Comparison of ENCODE assay signal across 20 cellular contexts in genomic region chr20:48385527-48385926, GRCh38.
DNase-seq lines count a peak whose midpoint lies in the region; ATAC-seq, FAIRE-seq and TF ChIP-seq lines count a peak whose summit lies in the region.
"Had no signal": no experiment of that assay in that cellular context is flagged by ENCODE, and none has a peak within 500 bp of the region (broad histone marks: within the 10 kb centered on the region; RNA-seq: fewer than 3 reads in every experiment).

No MANE protein-coding gene starts in this region.

- H4K20me1 ChIP-seq in IMR-90 (ENCODE audit: insufficient read depth, low read length) (no peaks in the 10 kb centered on the region), neural progenitor cell (ENCODE audit: low read depth) (no peaks in the 10 kb centered on the region)

- CTCF ChIA-PET in IMR-90 (lab: Yijun Ruan, JAX), result no interaction called here
- CTCF ChIA-PET in CD8-positive, alpha-beta T cell (lab: Charles Lee), result no interaction called here

- H3K9ac ChIP-seq in IMR-90 (ENCODE audit: low read depth, low read length) (no peak overlapping the region), neural progenitor cell (no peak overlapping the region)
- H3K9ac ChIP-seq: GM23248 had no signal

- H3K4me3 Mint-ChIP-seq in neural progenitor cell, result peak overlapping the region; percentile 12
- no peak overlapping the region for H3K4me3 Mint-ChIP-seq in CD8-positive, alpha-beta T cell
- H3K4me3 Mint-ChIP-seq: CD4-positive, alpha-beta T cell; HFFc6 had no signal

- H2AK9ac ChIP-seq in IMR-90 (replicated peaks; ENCODE audit: low read depth, low read length, poor library complexity), result peak overlapping the region; percentile 50

- no peak overlapping the region for H4K8ac ChIP-seq in IMR-90 (ENCODE audit: low read depth in 2 of 2, low read length in 2 of 2)

- H3K4me1 ChIP-seq in IMR-90 (ENCODE audit: control insufficient read depth, insufficient read depth, low read length), result no peaks in the 10 kb centered on the region
- H3K4me1 ChIP-seq in neural progenitor cell, result peaks cover 9% of the 10 kb centered on the region
- H3K4me1 ChIP-seq in CD8-positive, alpha-beta T cell (ENCODE audit: insufficient read depth, low read length), result no peaks in the 10 kb centered on the region
- no peaks in the 10 kb centered on the region for H3K4me1 ChIP-seq in left lung

- ATAC-seq in IMR-90 (ENCODE audit: low read depth), result no peak
- ATAC-seq in CD8-positive, alpha-beta T cell, result no peak
- ATAC-seq in left lung, result no peak
- ATAC-seq: GM12878 had no signal

- no peak overlapping the region for H3K27ac ChIP-seq in IMR-90 (ENCODE audit: insufficient read depth, low read length)
- no peak overlapping the region for H3K27ac ChIP-seq in neural progenitor cell
- no peak overlapping the region for H3K27ac ChIP-seq in CD8-positive, alpha-beta T cell (ENCODE audit: low read depth, low read length)
- H3K27ac ChIP-seq in left lung, result no peak overlapping the region
- H3K27ac ChIP-seq in dorsolateral prefrontal cortex, result no peak overlapping the region
- H3K27ac ChIP-seq: C4-2B, GM23248 had no signal

- dilution Hi-C loops in IMR-90 (cut with HindIII; ENCODE audit: low sequenced_read_pairs, unreplicated experiment), result no loop called here

- no peak overlapping the region for H3K18ac ChIP-seq in IMR-90 (ENCODE audit: low read depth, low read length)

- no peak overlapping the region for H2BK20ac ChIP-seq in IMR-90 (ENCODE audit: low read depth, low read length)

- no peak overlapping the region for H3K4ac ChIP-seq in IMR-90 (ENCODE audit: low read depth, low read length)

- no peak overlapping the region for H2BK120ac ChIP-seq in IMR-90 (ENCODE audit: low read depth, low read length)

- H3K14ac ChIP-seq in IMR-90 (replicated peaks; ENCODE audit: low read depth, low read length), result no peak overlapping the region

- no peak overlapping the region for H4K5ac ChIP-seq in IMR-90 (ENCODE audit: low read depth, low read length)

- no peak for TF ChIP-seq RAD21 in IMR-90 (IDR thresholded peaks at IDR 0.05; ENCODE audit: low read length)

- 68% methylated on average over 2 of the region's 4 CpGs; no CpG with 5 or more reads in 1 of the 2 experiments for WGBS in IMR-90 (ENCODE audit: extremely low coverage in 2 of 2, insufficient read length in 1 of 2), 2 experiments

- no peak overlapping the region for H3K27ac Mint-ChIP-seq in neural progenitor cell
- no peak overlapping the region for H3K27ac Mint-ChIP-seq in CD8-positive, alpha-beta T cell
- H3K27ac Mint-ChIP-seq: CD4-positive, alpha-beta T cell; HFFc6 had no signal

- intact Hi-C loops in IMR-90 (cut with micrococcal nuclease) (no loop called here), left lung (cut with DNase I) (no loop called here), dorsolateral prefrontal cortex (cut with DNase I) (no loop called here)
- intact Hi-C loops in CD8-positive, alpha-beta T cell (cut with DNase I, micrococcal nuclease), result no loop called here

- no peak overlapping the region for H4K91ac ChIP-seq in IMR-90 (ENCODE audit: insufficient read depth, low read depth, low read length)

- H3K4me2 ChIP-seq in IMR-90 (ENCODE audit: low read depth, low read length), result no peak overlapping the region
- H3K4me2 ChIP-seq in neural progenitor cell, result no peak overlapping the region

- H3K36me3 ChIP-seq in IMR-90 (ENCODE audit: control insufficient read depth, insufficient read depth, low read length), result no peaks in the 10 kb centered on the region
- no peaks in the 10 kb centered on the region for H3K36me3 ChIP-seq in neural progenitor cell
- no peaks in the 10 kb centered on the region for H3K36me3 ChIP-seq in CD8-positive, alpha-beta T cell (ENCODE audit: insufficient read depth, low read length)
- H3K36me3 ChIP-seq in left lung, result no peaks in the 10 kb centered on the region

- no peak overlapping the region for H2AK5ac ChIP-seq in IMR-90 (ENCODE audit: low read depth, low read length)

- H3K23ac ChIP-seq in IMR-90 (ENCODE audit: low read depth, low read length), result no peak overlapping the region

- H3F3A ChIP-seq in neural progenitor cell (ENCODE audit: low read depth), result peaks cover 3% of the 10 kb centered on the region

- no peaks in the 10 kb centered on the region for H3K36me3 Mint-ChIP-seq in neural progenitor cell
- H3K36me3 Mint-ChIP-seq in CD8-positive, alpha-beta T cell, result no peaks in the 10 kb centered on the region

- H3K4me3 ChIP-seq in IMR-90 (ENCODE audit: insufficient read depth, low read depth, low read length), result no peak overlapping the region
- no peak overlapping the region for H3K4me3 ChIP-seq in neural progenitor cell
- H3K4me3 ChIP-seq in CD8-positive, alpha-beta T cell (ENCODE audit: low read depth, low read length), result no peak overlapping the region
- no peak overlapping the region for H3K4me3 ChIP-seq in left lung
- H3K4me3 ChIP-seq in dorsolateral prefrontal cortex, result no peak overlapping the region
- H3K4me3 ChIP-seq: GM12878, GM23248 had no signal

- H3K79me1 ChIP-seq in IMR-90 (ENCODE audit: low read depth in 1 of 2, low read length in 2 of 2), result no peaks in the 10 kb centered on the region

- no TSS peak for BruUV-seq in IMR-90 (replicated peaks; lab: Mats Ljungman, UMichigan)

- no peak overlapping the region for H2BK15ac ChIP-seq in IMR-90 (ENCODE audit: low read depth, low read length)

- in situ Hi-C loops in IMR-90 (cut with MboI; ENCODE audit: low sequenced_read_pairs), result no loop called here

- H3K27me3 ChIP-seq in IMR-90 (ENCODE audit: control insufficient read depth, insufficient read depth, low read length), result no peaks in the 10 kb centered on the region; the same call in 1 of the 2 replicates
- H3K27me3 ChIP-seq in neural progenitor cell, result no peaks in the 10 kb centered on the region
- no peaks in the 10 kb centered on the region for H3K27me3 ChIP-seq in CD8-positive, alpha-beta T cell (ENCODE audit: insufficient read depth, low read length)
- peaks cover 0 to 21% of the 10 kb centered on the region in 2 donors for H3K27me3 ChIP-seq in left lung
- peaks cover 0 to 6% (median 0%) of the 10 kb centered on the region in 45 donors for H3K27me3 ChIP-seq in dorsolateral prefrontal cortex

- H3K9me3 ChIP-seq in IMR-90 (ENCODE audit: control insufficient read depth, insufficient read depth, low read length), result no peaks in the 10 kb centered on the region
- H3K9me3 ChIP-seq in neural progenitor cell (ENCODE audit: low read depth), result no peaks in the 10 kb centered on the region
- H3K9me3 ChIP-seq in CD8-positive, alpha-beta T cell (ENCODE audit: low read length), result no peaks in the 10 kb centered on the region
- H3K9me3 ChIP-seq in left lung, result no peaks in the 10 kb centered on the region

- DNase-seq in GM12891 (ENCODE audit: insufficient read length, low spot score), result no peak
- no peak for DNase-seq in IMR-90
- no peak for DNase-seq in neural progenitor cell (ENCODE audit: low spot score)
- DNase-seq in CD8-positive, alpha-beta T cell, result no peak
- DNase-seq in left lung, result no peak
- DNase-seq in dorsolateral prefrontal cortex, result no peak
- DNase-seq in RKO (ENCODE audit: low spot score), result no peak
- DNase-seq: AML-193; CD4-positive, alpha-beta T cell; DMS79 treated with DMSO at 0.1 percent for 48 hours; GM23248; HCEC 1CT; HFFc6; Karpas-422; KBM-7 had no signal

- no peaks in the 10 kb centered on the region for H3K9me1 ChIP-seq in IMR-90 (ENCODE audit: insufficient read depth, low read length)

- H3K9me3 Mint-ChIP-seq in neural progenitor cell, result peaks cover 8% of the 10 kb centered on the region
- H3K9me3 Mint-ChIP-seq in CD8-positive, alpha-beta T cell, result peaks cover 3% of the 10 kb centered on the region

- peak; percentile 75 for FAIRE-seq in GM12891 (lab: Jason Lieb, UNC)
- FAIRE-seq: A204.1, GM12878, GM19239, H54 had no signal

- peaks cover 27% of the 10 kb centered on the region for H3K4me1 Mint-ChIP-seq in neural progenitor cell
- no peaks in the 10 kb centered on the region for H3K4me1 Mint-ChIP-seq in CD8-positive, alpha-beta T cell (ENCODE audit: low read depth)

- peaks cover 21% of the 10 kb centered on the region for H3K27me3 Mint-ChIP-seq in neural progenitor cell (ENCODE audit: insufficient read depth, low read depth)
- H3K27me3 Mint-ChIP-seq in CD8-positive, alpha-beta T cell (ENCODE audit: low read depth), result peaks cover 15% of the 10 kb centered on the region

- no peaks in the 10 kb centered on the region for H3K79me2 ChIP-seq in neural progenitor cell (ENCODE audit: low read depth)

- H2AFZ ChIP-seq in IMR-90 (replicated peaks; ENCODE audit: low read length, poor library complexity), result no peak overlapping the region
- H2AFZ ChIP-seq in neural progenitor cell (replicated peaks), result no peak overlapping the region
- H2AFZ ChIP-seq: GM23248 had no signal

- H3K56ac ChIP-seq in IMR-90 (ENCODE audit: extremely low read depth, insufficient read depth, low read length), result no peak overlapping the region

- POLR2A ChIA-PET in IMR-90 (lab: Charles Lee; ENCODE audit: unreplicated experiment), result no interaction called here
- POLR2A ChIA-PET in CD8-positive, alpha-beta T cell (lab: Charles Lee), result no interaction called here

- no peak for TF ChIP-seq POLR2A in GM12891 (IDR thresholded peaks at IDR 0.05; ENCODE audit: low read depth, low read length)
- TF ChIP-seq POLR2A in IMR-90 (IDR thresholded peaks at IDR 0.05; ENCODE audit: low read depth, low read length), result no peak

- TF ChIP-seq CTCF in IMR-90 (conservative IDR thresholded peaks at IDR 0.05; ENCODE audit: low read depth, low read length) (no peak), neural progenitor cell (IDR thresholded peaks at IDR 0.05) (no peak), left lung (IDR thresholded peaks at IDR 0.05) (no peak), dorsolateral prefrontal cortex (IDR thresholded peaks at IDR 0.05 in 54 of 56, conservative IDR thresholded peaks at IDR 0.05 in 2 of 56; ENCODE audit: low read depth in 1 of 56, partially characterized antibody in 56 of 56) (no peak)
- TF ChIP-seq CTCF in CD8-positive, alpha-beta T cell (IDR thresholded peaks at IDR 0.05), result no peak

- peak overlapping the region; percentile 77 for H2BK5ac ChIP-seq in IMR-90 (ENCODE audit: low read depth, low read length, poor library complexity, severe bottlenecking)

TF ChIP-seq in GM12891, 5 proteins besides CTCF, POLR2A, EP300 and RAD21:
- TF ChIP-seq TAF1 (IDR thresholded peaks at IDR 0.05; ENCODE audit: low read depth, low read length), result no peak

TF ChIP-seq in IMR-90, 13 proteins besides CTCF, POLR2A, EP300 and RAD21 (continues in another document):
- TF ChIP-seq CEBPB (IDR thresholded peaks at IDR 0.05; ENCODE audit: low read depth, low read length) (no peak), MXI1 (IDR thresholded peaks at IDR 0.05; ENCODE audit: borderline replicate concordance, low read depth, low read length) (no peak), MAFK (IDR thresholded peaks at IDR 0.05; ENCODE audit: low read depth, low read length) (no peak), SMC3 (IDR thresholded peaks at IDR 0.05; ENCODE audit: low read depth, low read length) (no peak)
